ENCODE assay signal across 8 cellular contexts in genomic region chr7:5420108-5420840, GRCh38. TPM values are rescaled to one million over a fixed set of nuclear protein-coding genes. Genes with fewer than 3 reads are reported as not detected.
DNase-seq lines count a peak whose midpoint lies in the region; ATAC-seq and TF ChIP-seq lines count a peak whose summit lies in the region.

No MANE protein-coding gene starts in this region.

- no peak for ATAC-seq in GM21528 (IDR thresholded peaks at IDR 0.05; ENCODE audit: low FRiP score, unreplicated experiment)
- no peak for ATAC-seq in HG02870 (IDR thresholded peaks at IDR 0.05; ENCODE audit: unreplicated experiment)

- peak overlapping the region; percentile 92 for H3K9ac ChIP-seq in mucosa of stomach (ENCODE audit: low read length)

- TF ChIP-seq POLR2A in Peyer's patch (IDR thresholded peaks at IDR 0.05) (no peak), vagina (IDR thresholded peaks at IDR 0.05) (no peak)

- CTCF ChIA-PET in Calu3 (lab: Charles Lee): interaction anchor here (0.6 kb wide), 2 partner anchors 577 to 1250 kb away, joined by 3 read pairs; no protein-coding TSS in a partner anchor

- H3K27ac ChIP-seq in Peyer's patch (peak overlapping the region; percentile 83 to 98 (median 96)), vagina (peak overlapping the region; percentile 98)
- H3K27ac ChIP-seq in effector memory CD4-positive, alpha-beta T cell (ENCODE audit: insufficient read depth, low read length, poor library complexity, severe bottlenecking): no peak overlapping the region

- H3K9me3 ChIP-seq in Peyer's patch (no peaks in the 10 kb centered on the region), mucosa of stomach (ENCODE audit: control insufficient read depth, low read length) (no peaks in the 10 kb centered on the region), vagina (no peaks in the 10 kb centered on the region)
- H3K9me3 ChIP-seq in effector memory CD4-positive, alpha-beta T cell (ENCODE audit: control insufficient read depth, low read length): no peaks in the 10 kb centered on the region

- peak overlapping the region; percentile 99 for H3K4me3 Mint-ChIP-seq in Calu3 (ENCODE audit: low read depth, unreplicated experiment)

- H3K36me3 Mint-ChIP-seq in Calu3 (ENCODE audit: insufficient read depth, unreplicated experiment): peaks cover 96% of the 10 kb centered on the region

- no TSS peak for BruUV-seq in Calu3 (replicated peaks; lab: Mats Ljungman, UMichigan)

- intact Hi-C loops in Calu3 (cut with micrococcal nuclease; ENCODE audit: unreplicated experiment): no loop called here
- intact Hi-C loops in vagina (cut with DNase I): loop anchor here (5.0 kb wide), 1 partner anchor 277 kb away; no protein-coding TSS in a partner anchor

- H3K4me1 ChIP-seq in Peyer's patch (peaks cover 0 to 61% (median 16%) of the 10 kb centered on the region in 4 donors), mucosa of stomach (ENCODE audit: control insufficient read depth, insufficient read depth, low read length) (peaks cover 24% of the 10 kb centered on the region), vagina (peaks cover 30% of the 10 kb centered on the region)
- H3K4me1 ChIP-seq in effector memory CD4-positive, alpha-beta T cell (ENCODE audit: control insufficient read depth, insufficient read depth, low read length, poor library complexity, severe bottlenecking): peaks cover 64% of the 10 kb centered on the region

- TF ChIP-seq CTCF in Calu3 (IDR thresholded peaks at IDR 0.05; ENCODE audit: unreplicated experiment) (no peak), Peyer's patch (IDR thresholded peaks at IDR 0.05) (no peak), vagina (IDR thresholded peaks at IDR 0.05) (no peak)

- H3K27ac Mint-ChIP-seq in Calu3 (ENCODE audit: unreplicated experiment): peak overlapping the region; percentile 94

- H3K27me3 ChIP-seq in Peyer's patch (no peaks in the 10 kb centered on the region), mucosa of stomach (ENCODE audit: control insufficient read depth, insufficient read depth, low read length) (no peaks in the 10 kb centered on the region), vagina (no peaks in the 10 kb centered on the region)
- peaks cover 74% of the 10 kb centered on the region for H3K27me3 ChIP-seq in effector memory CD4-positive, alpha-beta T cell (replicated peaks; ENCODE audit: control insufficient read depth, insufficient read depth, low read length, poor library complexity, severe bottlenecking)

- DNase-seq in Calu3: peak; percentile 43
- peak in 2 of 3 donors; percentile 54 to 69 for DNase-seq in Peyer's patch
- no peak for DNase-seq in effector memory CD4-positive, alpha-beta T cell
- no peak for DNase-seq in vagina (ENCODE audit: extremely low spot score in 2 of 2)
- DNase-seq in RKO (ENCODE audit: low spot score): no peak

- no peaks in the 10 kb centered on the region for H3K27me3 Mint-ChIP-seq in Calu3 (ENCODE audit: unreplicated experiment)

- H3K4me1 Mint-ChIP-seq in Calu3 (ENCODE audit: low read depth, unreplicated experiment): peaks cover 24% of the 10 kb centered on the region

- H3K4me3 ChIP-seq in Peyer's patch (peak overlapping the region; percentile 64 to 88 (median 70)), mucosa of stomach (ENCODE audit: low read length) (peak overlapping the region; percentile 63), vagina (peak overlapping the region; percentile 81 to 97)
- H3K4me3 ChIP-seq in effector memory CD4-positive, alpha-beta T cell (ENCODE audit: insufficient read depth, low read depth, low read length, poor library complexity, severe bottlenecking): peak overlapping the region; percentile 52

- no peaks in the 10 kb centered on the region for H3K36me3 ChIP-seq in Peyer's patch
- H3K36me3 ChIP-seq in effector memory CD4-positive, alpha-beta T cell (ENCODE audit: control insufficient read depth, insufficient read depth, low read length): no peaks in the 10 kb centered on the region
- H3K36me3 ChIP-seq in mucosa of stomach (ENCODE audit: control insufficient read depth, insufficient read depth, low read length): no peaks in the 10 kb centered on the region
- no peaks in the 10 kb centered on the region for H3K36me3 ChIP-seq in vagina

- H3K9me3 Mint-ChIP-seq in Calu3 (ENCODE audit: low read depth, unreplicated experiment): no peaks in the 10 kb centered on the region

RNA-seq across cellular contexts. Expression of gene TNRC18, which starts 3.4 kb away (rescaled TPM):
- 213 and 218 TPM in 2 replicates for total RNA-seq in Calu3 (2022)
- total RNA-seq in Peyer's patch: 100 to 1,000 TPM; 112 to 325 (median 211) TPM
- 79.8 TPM for total RNA-seq in vagina

Comparison
In these comparisons a context has a peak if more than half of its experiments do, and no peak if none do; other contexts are left out.
1. DNase-seq: peak in Calu3 (single experiment) and Peyer's patch (2 of 3); none in effector memory CD4-positive, alpha-beta T cell (0 of 3), vagina (0 of 2) and RKO (single experiment).
2. Peak in every context shown above with its lines, with median percentiles within 50 percentile points of each other: H3K4me3 ChIP-seq.